In the genomic region with DNA sequence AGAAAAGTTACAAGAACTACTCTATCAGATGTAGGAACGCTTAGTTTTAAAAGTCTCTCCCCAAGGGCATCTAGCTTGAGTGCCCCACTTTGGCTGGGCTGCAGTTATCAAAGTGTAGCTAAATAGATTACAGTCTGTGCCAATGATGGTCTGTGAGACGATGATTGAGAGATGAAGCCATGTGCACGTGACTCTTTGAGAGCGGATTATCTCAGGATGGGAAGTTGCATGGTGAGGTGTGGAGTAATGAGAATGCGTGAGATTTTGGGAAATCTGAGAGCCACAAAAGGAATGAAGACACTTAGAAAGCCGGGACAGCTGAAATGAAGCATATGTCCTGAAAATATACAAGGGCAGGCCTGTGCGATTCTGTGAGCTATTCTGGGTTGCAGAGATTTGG, we compare ENCODE assay signal across 24 cellular contexts.
"Had no signal": no experiment of that assay in that cellular context is flagged by ENCODE, and none has a peak within 500 bp of the region (broad histone marks: within the 10 kb centered on the region; RNA-seq: fewer than 3 reads in every experiment).

No MANE protein-coding gene starts in this region.

- H3K4me3 ChIP-seq: hepatocyte, lung, psoas muscle, right lobe of liver, suprapubic skin, thyroid gland, uterus had no signal

- DNase-seq: effector CD4-positive, alpha-beta T cell; endodermal cell; erythroblast; foreskin keratinocyte; head of caudate nucleus; left colon; left ventricle myocardium superior; mesenchymal stem cell; midbrain; psoas muscle; retina; right lobe of liver; stimulated activated CD4-positive, alpha-beta T cell treated with anti-CD3 and anti-CD28 coated beads, Interleukin-4, amount 100 ng/mL, for 1 hour; stimulated activated CD8-positive, alpha-beta memory T cell treated with anti-CD3 and anti-CD28 coated beads, Interleukin-4, amount 100 ng/mL, for 48 hours; stimulated activated naive CD8-positive, alpha-beta T cell treated with anti-CD3 and anti-CD28 coated beads, Interleukin-15, Interleukin-2, amounts not matched to agents 100 U/mL and 50 U/mL, for 24 hours; thyroid gland; uterus had no signal

- FAIRE-seq: endothelial cell of umbilical vein had no signal

- H3K4me2 ChIP-seq: hepatocyte had no signal

- ATAC-seq: foreskin keratinocyte; left colon; left ventricle myocardium superior; natural killer cell treated with Interleukin-12 subunit alpha and Interleukin-12 subunit beta and Interleukin-15 and Interleukin-18, amount 100 ng/mL, for 72 hours; psoas muscle; right lobe of liver; stimulated activated effector memory CD8-positive, alpha-beta T cell treated with anti-CD3 and anti-CD28 coated beads, Interleukin-12 subunit alpha, Interleukin-12 subunit beta, amount 100 ng/mL, for 72 hours; stimulated activated naive CD8-positive, alpha-beta T cell treated with anti-CD3 and anti-CD28 coated beads, Interleukin-15, Interleukin-2, amounts not matched to agents 100 U/mL and 50 U/mL, for 24 hours had no signal

- H2AFZ ChIP-seq: hepatocyte, parathyroid adenoma had no signal

- H3K9me3 ChIP-seq: psoas muscle, right lobe of liver, suprapubic skin, thyroid gland, uterus had no signal

- H3K4me1 ChIP-seq: parathyroid adenoma, psoas muscle, suprapubic skin, thyroid gland had no signal

- H3K9ac ChIP-seq: parathyroid adenoma had no signal

- H3K27ac ChIP-seq: foreskin keratinocyte, hepatocyte, parathyroid adenoma, psoas muscle, right lobe of liver, suprapubic skin, thyroid gland, uterus had no signal

- H3K27me3 ChIP-seq: foreskin keratinocyte, hepatocyte, right lobe of liver, suprapubic skin, thyroid gland, uterus had no signal

- H3K36me3 ChIP-seq: right lobe of liver, suprapubic skin, thyroid gland, uterus had no signal

- H3K79me2 ChIP-seq: hepatocyte, parathyroid adenoma had no signal
